ENCODE assay signal across 14 cellular contexts in genomic region chr6:167703781-167704180, GRCh38.
DNase-seq lines count a peak whose midpoint lies in the region; TF ChIP-seq lines count a peak whose summit lies in the region.
"Had no signal": no experiment of that assay in that cellular context is flagged by ENCODE, and none has a peak within 500 bp of the region (broad histone marks: within the 10 kb centered on the region; RNA-seq: fewer than 3 reads in every experiment).

No MANE protein-coding gene starts in this region.

- in situ Hi-C loops in Caki2 (cut with HindIII; ENCODE audit: low pct_unique_long_range_greater_than_20kb, low sequenced_read_pairs) = no loop called here

- intact Hi-C loops in sigmoid colon (cut with DNase I) (no loop called here), left ventricle myocardium inferior (cut with micrococcal nuclease) (no loop called here)

- peak; percentile 44 for DNase-seq in Caki2 (ENCODE audit: low read depth)
- DNase-seq in MG63 = peak; percentile 43
- DNase-seq in islet precursor cell = peak; percentile 43
- peak; percentile 28 for DNase-seq in sigmoid colon
- no peak for DNase-seq in left ventricle myocardium inferior
- no peak for DNase-seq in NCI-H2081 treated with DMSO at 0.1 percent for 48 hours (lab: John Stamatoyannopoulos, UW)
- DNase-seq in OCI-M1 (lab: John Stamatoyannopoulos, UW) = no peak
- DNase-seq: KG1, NCI-H1105 treated with DMSO at 0.1 percent for 48 hours, NCI-H2029 treated with DMSO at 0.1 percent for 48 hours, NCI-H2171, NCI-H524 treated with DMSO at 0.1 percent for 48 hours, NCI-H82 had no signal

- H3K27me3 ChIP-seq in MG63 (no peaks in the 10 kb centered on the region), sigmoid colon (no peaks in the 10 kb centered on the region), left ventricle myocardium inferior (ENCODE audit: low read depth) (peaks cover 2% of the 10 kb centered on the region)

- H3K4me3 ChIP-seq in MG63 (no peak overlapping the region), sigmoid colon (no peak overlapping the region), left ventricle myocardium inferior (no peak overlapping the region)

- WGBS in sigmoid colon, 2 donors = 91 to 92% methylated on average over 10 of the region's 10 CpGs

- no peak for TF ChIP-seq EP300 in sigmoid colon (IDR thresholded peaks at IDR 0.05)

- no peaks in the 10 kb centered on the region for H3K36me3 ChIP-seq in MG63
- H3K36me3 ChIP-seq in sigmoid colon = no peaks in the 10 kb centered on the region
- no peaks in the 10 kb centered on the region for H3K36me3 ChIP-seq in left ventricle myocardium inferior

- no peak for TF ChIP-seq POLR2A in sigmoid colon (IDR thresholded peaks at IDR 0.05)

- H3K9me3 ChIP-seq in MG63 (no peaks in the 10 kb centered on the region), sigmoid colon (no peaks in the 10 kb centered on the region), left ventricle myocardium inferior (replicated peaks) (no peaks in the 10 kb centered on the region)

- no peaks in the 10 kb centered on the region for H3K4me1 ChIP-seq in sigmoid colon
- H3K4me1 ChIP-seq in left ventricle myocardium inferior = peaks cover 21% of the 10 kb centered on the region

- H3K27ac ChIP-seq in sigmoid colon (no peak overlapping the region), left ventricle myocardium inferior (replicated peaks) (no peak overlapping the region)
- H3K27ac ChIP-seq: HL-60 had no signal

- TF ChIP-seq CTCF in sigmoid colon (IDR thresholded peaks at IDR 0.05) = no peak
- no peak for TF ChIP-seq CTCF in left ventricle myocardium inferior (IDR thresholded peaks at IDR 0.05; ENCODE audit: borderline replicate concordance)

Comparison
In these comparisons a context has a peak if more than half of its experiments do, and no peak if none do; other contexts are left out.
1. DNase-seq: peak in Caki2 (single experiment), MG63 (single experiment), islet precursor cell (single experiment) and sigmoid colon (single experiment); none in left ventricle myocardium inferior (single experiment), NCI-H2081 treated with DMSO at 0.1 percent for 48 hours (single experiment) and OCI-M1 (single experiment).